ENCODE assay signal across 29 cellular contexts in genomic region chrX:133419911-133420310, GRCh38. TPM values are rescaled to one million over a fixed set of nuclear protein-coding genes. Genes with fewer than 3 reads are reported as not detected.
"Had no signal": no experiment of that assay in that cellular context is flagged by ENCODE, and none has a peak within 500 bp of the region (broad histone marks: within the 10 kb centered on the region; RNA-seq: fewer than 3 reads in every experiment).

No MANE protein-coding gene starts in this region.

- H3K36me3 ChIP-seq: colonic mucosa, esophagus muscularis mucosa, esophagus squamous epithelium, gastrocnemius medialis, gastroesophageal sphincter, heart left ventricle, heart right ventricle had no signal

- DNase-seq: colonic mucosa; cortex of kidney; dermis blood vessel endothelial cell; dorsolateral prefrontal cortex; effector CD4-positive, alpha-beta T cell; effector CD8-positive, alpha-beta T cell; effector memory CD4-positive, alpha-beta T cell; effector memory CD8-positive, alpha-beta T cell; endodermal cell; erythroblast; esophagus squamous epithelium; foreskin fibroblast; foreskin keratinocyte; foreskin melanocyte; gastrocnemius medialis; glutamatergic neuron; head of caudate nucleus; heart left ventricle; heart right ventricle had no signal

- H3K9me3 ChIP-seq: colonic mucosa, esophagus muscularis mucosa, esophagus squamous epithelium, gastrocnemius medialis, gastroesophageal sphincter, heart left ventricle, heart right ventricle had no signal

- H3K4me2 ChIP-seq: hepatocyte had no signal

- FAIRE-seq: colon, endometrium, endothelial cell of umbilical vein, frontal cortex had no signal

- H3K4me1 ChIP-seq: colonic mucosa, foreskin keratinocyte, heart right ventricle had no signal

- H3K4me3 ChIP-seq: colonic mucosa, coronary artery, dorsolateral prefrontal cortex, esophagus muscularis mucosa, esophagus squamous epithelium, gastrocnemius medialis, gastroesophageal sphincter, heart left ventricle, heart right ventricle, hepatocyte had no signal

- ATAC-seq: effector memory CD8-positive, alpha-beta T cell; esophagus mucosa; foreskin keratinocyte; gastrocnemius medialis; gastroesophageal sphincter; heart left ventricle; heart right ventricle had no signal

- H3K27ac ChIP-seq: colonic mucosa, coronary artery, dorsolateral prefrontal cortex, epithelial cell of prostate, esophagus muscularis mucosa, esophagus squamous epithelium, foreskin keratinocyte, gastrocnemius medialis, gastroesophageal sphincter, heart left ventricle, heart right ventricle, hepatocyte had no signal

RNA-seq across cellular contexts. Expression of gene GPC4, which starts 4.6 kb away (rescaled TPM):
- polyA plus RNA-seq: endothelial cell of umbilical vein had no signal
